ENCODE assay signal across 1 cellular context in genomic region chr6:108560463-108561308, GRCh38.
TF ChIP-seq lines count a peak whose summit lies in the region.

FOXO3 (plus strand) TSS chr6:108560917; CDS start chr6:108561209, 292 bp downstream.

TF ChIP-seq in HepG2, 621 proteins besides CTCF, POLR2A, EP300 and RAD21 (continued from another document and continues in another):
- TF ChIP-seq ZNF557 (CRISPR knock-in tag; IDR thresholded peaks at IDR 0.05), result no peak
- TF ChIP-seq ZEB1 (IDR thresholded peaks at IDR 0.05; ENCODE audit: insufficient replicate concordance, low read depth), result no peak
- peak; percentile 59; the same call in 1 of the 2 replicates for TF ChIP-seq ZSCAN5A (CRISPR knock-in tag; IDR thresholded peaks at IDR 0.05; ENCODE audit: borderline replicate concordance)
- no peak for TF ChIP-seq BRCA1 (CRISPR knock-in tag; IDR thresholded peaks at IDR 0.05)
- no peak for TF ChIP-seq ZNF225 (CRISPR knock-in tag; IDR thresholded peaks at IDR 0.05)
- peak; percentile 57; the same call in 1 of the 2 replicates for TF ChIP-seq MEF2D (CRISPR knock-in tag; IDR thresholded peaks at IDR 0.05)
- TF ChIP-seq MEIS1 (CRISPR knock-in tag; IDR thresholded peaks at IDR 0.05; ENCODE audit: borderline replicate concordance), result no peak
- no peak for TF ChIP-seq ELF4 (CRISPR knock-in tag; IDR thresholded peaks at IDR 0.05; ENCODE audit: borderline replicate concordance)
- no peak for TF ChIP-seq ADNP (CRISPR knock-in tag; IDR thresholded peaks at IDR 0.05)
- no peak for TF ChIP-seq ZMAT3 (CRISPR knock-in tag; conservative IDR thresholded peaks at IDR 0.05)
- TF ChIP-seq ZNF431 (CRISPR knock-in tag; IDR thresholded peaks at IDR 0.05; ENCODE audit: borderline replicate concordance, low read depth), result no peak
- TF ChIP-seq ZZZ3 (CRISPR knock-in tag; IDR thresholded peaks at IDR 0.05; ENCODE audit: borderline replicate concordance), result no peak; the same call in 1 of the 2 replicates
- no peak for TF ChIP-seq DZIP1 (CRISPR knock-in tag; IDR thresholded peaks at IDR 0.05)
- TF ChIP-seq ZNF724P (CRISPR knock-in tag; IDR thresholded peaks at IDR 0.05; ENCODE audit: borderline replicate concordance), result no peak
- TF ChIP-seq ZNF547 (CRISPR knock-in tag; IDR thresholded peaks at IDR 0.05), result peak; percentile 71
- TF ChIP-seq MYC (CRISPR knock-in tag; IDR thresholded peaks at IDR 0.05; ENCODE audit: borderline replicate concordance), result peak; percentile 43; the same call in 1 of the 2 replicates
- TF ChIP-seq ATF6 (CRISPR knock-in tag; conservative IDR thresholded peaks at IDR 0.05), result no peak
- no peak for TF ChIP-seq FOXA1 (IDR thresholded peaks at IDR 0.05)
- no peak for TF ChIP-seq FOXA1 (CRISPR knock-in tag; IDR thresholded peaks at IDR 0.05)
- TF ChIP-seq THAP7 (CRISPR knock-in tag; IDR thresholded peaks at IDR 0.05), result no peak
- TF ChIP-seq FOXO4 (CRISPR knock-in tag; conservative IDR thresholded peaks at IDR 0.05), result no peak
- no peak for TF ChIP-seq ZNF7 (CRISPR knock-in tag; IDR thresholded peaks at IDR 0.05)
- no peak for TF ChIP-seq ZNF737 (CRISPR knock-in tag; IDR thresholded peaks at IDR 0.05; ENCODE audit: borderline replicate concordance)
- TF ChIP-seq ZNF513 (CRISPR knock-in tag; conservative IDR thresholded peaks at IDR 0.05), result no peak
- no peak; the same call in 1 of the 2 replicates for TF ChIP-seq ZNF235 (CRISPR knock-in tag; IDR thresholded peaks at IDR 0.05; ENCODE audit: borderline replicate concordance)
- no peak for TF ChIP-seq PRDM4 (CRISPR knock-in tag; IDR thresholded peaks at IDR 0.05; ENCODE audit: borderline replicate concordance)
- TF ChIP-seq NR3C1 (CRISPR knock-in tag; IDR thresholded peaks at IDR 0.05), result no peak
- no peak for TF ChIP-seq KMT2B (CRISPR knock-in tag; IDR thresholded peaks at IDR 0.05)
- no peak for TF ChIP-seq ZNF280B (CRISPR knock-in tag; IDR thresholded peaks at IDR 0.05; ENCODE audit: borderline replicate concordance)
- TF ChIP-seq PLRG1 (conservative IDR thresholded peaks at IDR 0.05), result no peak
- no peak for TF ChIP-seq SNRNP70 (IDR thresholded peaks at IDR 0.05; ENCODE audit: low read depth, low read length)
- TF ChIP-seq NFYC (CRISPR knock-in tag; IDR thresholded peaks at IDR 0.05), result no peak; the same call in 1 of the 2 replicates
- TF ChIP-seq ZNF660 (CRISPR knock-in tag; IDR thresholded peaks at IDR 0.05; ENCODE audit: borderline replicate concordance, low read depth), result no peak
- TF ChIP-seq NCOR1 (IDR thresholded peaks at IDR 0.05; ENCODE audit: borderline replicate concordance, low read length), result no peak
- TF ChIP-seq ZNF569 (CRISPR knock-in tag; IDR thresholded peaks at IDR 0.05; ENCODE audit: borderline replicate concordance), result no peak
- TF ChIP-seq ARID4A (CRISPR knock-in tag; IDR thresholded peaks at IDR 0.05; ENCODE audit: borderline replicate concordance), result peak; percentile 10; the same call in 1 of the 2 replicates
- TF ChIP-seq GPBP1L1 (CRISPR knock-in tag; IDR thresholded peaks at IDR 0.05), result no peak
- TF ChIP-seq PPARG (CRISPR knock-in tag; conservative IDR thresholded peaks at IDR 0.05), result no peak
- TF ChIP-seq ZBTB21 (CRISPR knock-in tag; IDR thresholded peaks at IDR 0.05), result no peak
